Comparison of ENCODE assay signal across 10 cellular contexts in the genomic region with DNA sequence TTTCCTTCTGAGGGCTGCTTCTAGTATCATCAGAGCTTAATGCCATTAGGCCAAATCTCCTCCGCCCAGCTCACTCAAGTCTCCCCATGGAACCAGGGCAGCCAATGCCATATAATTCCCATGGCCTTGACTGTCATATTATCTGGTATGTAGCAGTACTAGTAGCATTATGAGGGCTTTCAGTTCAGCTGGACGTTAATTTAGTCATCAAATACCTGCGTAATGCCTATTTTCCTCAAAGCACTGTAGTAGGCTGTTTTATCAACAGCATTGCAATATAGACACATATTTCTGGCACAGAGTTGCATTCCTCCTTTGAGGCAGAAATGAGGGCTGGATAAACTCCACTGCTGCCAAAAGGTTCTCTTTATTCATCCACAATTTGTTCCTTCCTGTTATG. TPM values are rescaled to one million over a fixed set of nuclear protein-coding genes. Genes with fewer than 3 reads are reported as not detected.
DNase-seq lines count a peak whose midpoint lies in the region; ATAC-seq, FAIRE-seq and TF ChIP-seq lines count a peak whose summit lies in the region.
"Had no signal": no experiment of that assay in that cellular context is flagged by ENCODE, and none has a peak within 500 bp of the region (broad histone marks: within the 10 kb centered on the region; RNA-seq: fewer than 3 reads in every experiment).

No MANE protein-coding gene starts in this region.

- peak overlapping the region; percentile 87 for H3K27ac Mint-ChIP-seq in activated naive CD4-positive, alpha-beta T cell treated with anti-CD3 and anti-CD28 coated beads for 36 hours

- H3K79me2 ChIP-seq in GM12878 (ENCODE audit: control insufficient read depth, insufficient read depth, low read length): peaks cover 62% of the 10 kb centered on the region

- H3K27me3 ChIP-seq in GM12878 (replicated peaks in 1 of 2; ENCODE audit: control insufficient read depth in 2 of 2, insufficient read depth in 2 of 2, low read length in 1 of 2) (no peaks in the 10 kb centered on the region), lung (ENCODE audit: control insufficient read depth, insufficient read depth) (no peaks in the 10 kb centered on the region), upper lobe of right lung (no peaks in the 10 kb centered on the region)
- H3K27me3 ChIP-seq: SJCRH30 had no signal

- no peaks in the 10 kb centered on the region for H3K27me3 Mint-ChIP-seq in activated naive CD4-positive, alpha-beta T cell treated with anti-CD3 and anti-CD28 coated beads for 36 hours (ENCODE audit: low read depth)

- TF ChIP-seq EP300 in GM12878 (IDR thresholded peaks at IDR 0.05; ENCODE audit: borderline replicate concordance in 1 of 2, control insufficient read depth in 1 of 2, low read depth in 2 of 2, low read length in 2 of 2): no peak

- peak overlapping the region; percentile 86 for H3K4me3 ChIP-seq in GM12878
- peak overlapping the region; percentile 7 for H3K4me3 ChIP-seq in lung
- H3K4me3 ChIP-seq in upper lobe of right lung: peak overlapping the region; percentile 79

- RAD21 ChIA-PET in GM12878 (lab: Charles Lee; ENCODE audit: unreplicated experiment): interaction anchor here (1.7 to 2.5 kb wide), 2 partner anchors 21 to 86 kb away, joined by 6 to 12 read pairs; no protein-coding TSS in a partner anchor

- TSS peak; percentile 57 for BruUV-seq in GM12878 (replicated peaks; lab: Mats Ljungman, UMichigan)

- intact Hi-C loops in activated naive CD4-positive, alpha-beta T cell treated with anti-CD3 and anti-CD28 coated beads for 36 hours (cut with micrococcal nuclease): loop anchor here (5.0 kb wide), 3 partner anchors 312 to 727 kb away; a partner anchor contains a TSS
- intact Hi-C loops in GM12878 (cut with micrococcal nuclease; ENCODE audit: unreplicated experiment): loop anchor here (5.0 kb wide), 1 partner anchor 238 kb away; no protein-coding TSS in a partner anchor
- intact Hi-C loops in upper lobe of right lung (cut with DNase I): no loop called here

- H2AFZ ChIP-seq in GM12878 (ENCODE audit: control insufficient read depth, low read depth, low read length): no peak overlapping the region

- H4K20me1 ChIP-seq in GM12878 (ENCODE audit: control insufficient read depth, insufficient read depth): no peaks in the 10 kb centered on the region

- H3K36me3 ChIP-seq in GM12878 (ENCODE audit: control insufficient read depth in 2 of 2, insufficient read depth in 2 of 2, low read length in 1 of 2) (peaks cover 0 to 9% of the 10 kb centered on the region in 2 experiments; a peak in 2 of 4 replicates), lung (ENCODE audit: control insufficient read depth in 2 of 2, insufficient read depth in 2 of 2, low read length in 2 of 2) (peaks cover 2 to 3% of the 10 kb centered on the region in 2 donors), upper lobe of right lung (no peaks in the 10 kb centered on the region)

- H3K4me3 Mint-ChIP-seq in activated naive CD4-positive, alpha-beta T cell treated with anti-CD3 and anti-CD28 coated beads for 36 hours: peak overlapping the region; percentile 87

- SMC1A ChIA-PET in GM12878 (lab: Charles Lee; ENCODE audit: uncharacterized antibody, unreplicated experiment): interaction anchor here (1.4 to 3.5 kb wide), 3 partner anchors 16 to 23 kb away, joined by 3 to 14 read pairs (median 4); no protein-coding TSS in a partner anchor

- no peak for TF ChIP-seq POLR2A in GM12878 (IDR thresholded peaks at IDR 0.05; ENCODE audit: low read depth, low read length)

- POLR2A ChIA-PET in GM12878 (lab: Charles Lee): interaction anchor here (0.7 to 1.3 kb wide), 5 partner anchors 11 to 76 kb away, joined by 3 to 7 read pairs (median 3); no protein-coding TSS in a partner anchor

- H3K9me3 ChIP-seq in GM12878 (replicated peaks; ENCODE audit: control insufficient read depth, insufficient read depth, low read length) (peaks cover 4% of the 10 kb centered on the region; the same call in 2 of the 3 replicates), lung (ENCODE audit: control insufficient read depth in 2 of 2, insufficient read depth in 1 of 2, low read length in 1 of 2) (no peaks in the 10 kb centered on the region), upper lobe of right lung (no peaks in the 10 kb centered on the region)
- H3K9me3 ChIP-seq: SJCRH30 had no signal

- H3K27ac ChIP-seq in GM12878 (ENCODE audit: control insufficient read depth, insufficient read depth) (peak overlapping the region; percentile 95; the same call in 1 of the 2 replicates), lung (ENCODE audit: low read depth in 1 of 2, low read length in 1 of 2) (peak overlapping the region; percentile 79 to 96), upper lobe of right lung (peak overlapping the region; percentile 94)
- H3K27ac ChIP-seq: SJCRH30 had no signal

- H3K9ac ChIP-seq in GM12878 (ENCODE audit: control insufficient read depth, insufficient read depth, low read length): peak overlapping the region; percentile 88

- FAIRE-seq in GM12878 (lab: Jason Lieb, UNC): no peak

- H3K4me1 ChIP-seq in GM12878 (ENCODE audit: control insufficient read depth, insufficient read depth, low read length) (peaks cover 7% of the 10 kb centered on the region), lung (ENCODE audit: control insufficient read depth in 2 of 2, insufficient read depth in 2 of 2, low read length in 2 of 2) (peaks cover 3 to 15% of the 10 kb centered on the region in 2 donors), upper lobe of right lung (peaks cover 42% of the 10 kb centered on the region)

- H3K4me1 Mint-ChIP-seq in activated naive CD4-positive, alpha-beta T cell treated with anti-CD3 and anti-CD28 coated beads for 36 hours (ENCODE audit: low read depth): peaks cover 48% of the 10 kb centered on the region

- no peak for TF ChIP-seq CTCF in GM12878 (IDR thresholded peaks at IDR 0.05 in 2 of 3, conservative IDR thresholded peaks at IDR 0.05 in 1 of 3; ENCODE audit: control insufficient read depth in 2 of 3, extremely low read depth in 1 of 3, insufficient read depth in 1 of 3, low read depth in 3 of 3, low read length in 3 of 3)
- TF ChIP-seq CTCF in lung (IDR thresholded peaks at IDR 0.05; ENCODE audit: control extremely low read depth, extremely low read depth): no peak
- TF ChIP-seq CTCF in upper lobe of right lung (IDR thresholded peaks at IDR 0.05): no peak

- no peak for DNase-seq in activated naive CD4-positive, alpha-beta T cell treated with anti-CD3 and anti-CD28 coated beads for 36 hours
- no peak for DNase-seq in activated naive CD4-positive, alpha-beta T cell (lab: John Stamatoyannopoulos, UW)
- DNase-seq in GM12878 (ENCODE audit: low read depth, low spot score) (no peak), lung (ENCODE audit: low spot score) (no peak), upper lobe of right lung (no peak), NCI-H510A (lab: John Stamatoyannopoulos, UW) (no peak)
- DNase-seq: GDM1 had no signal

- ATAC-seq in GM12878: no peak
- no peak for ATAC-seq in lung (ENCODE audit: insufficient read depth, low FRiP score)
- ATAC-seq in upper lobe of right lung: no peak
- ATAC-seq in HG02571 (IDR thresholded peaks at IDR 0.05; ENCODE audit: unreplicated experiment): no peak
- no peak for ATAC-seq in HG03039 (IDR thresholded peaks at IDR 0.05; ENCODE audit: unreplicated experiment)

- in situ Hi-C loops in GM12878 (cut with MboI): no loop called here

- TF ChIP-seq RAD21 in GM12878 (IDR thresholded peaks at IDR 0.05; ENCODE audit: insufficient read depth, low read depth, low read length): no peak

- WGBS in GM12878 (ENCODE audit: insufficient coverage, insufficient replicate concordance, low lambda C conversion rate, missing lambda C conversion rate): 57% methylated on average over 3 of the region's 3 CpGs
- WGBS in lung, 2 donors: 50 to 74% methylated on average over 3 of the region's 3 CpGs

- CTCF ChIA-PET in activated naive CD4-positive, alpha-beta T cell treated with anti-CD3 and anti-CD28 coated beads for 36 hours (lab: Charles Lee): no interaction called here
- CTCF ChIA-PET in GM12878 (lab: Yijun Ruan, JAX): interaction anchor here (0.8 to 1.2 kb wide), 2 partner anchors 17 to 102 kb away, joined by 3 read pairs; no protein-coding TSS in a partner anchor

- peak overlapping the region; percentile 71 for H3K4me2 ChIP-seq in GM12878 (ENCODE audit: control insufficient read depth, insufficient read depth)

- peaks cover 18% of the 10 kb centered on the region for H3K36me3 Mint-ChIP-seq in activated naive CD4-positive, alpha-beta T cell treated with anti-CD3 and anti-CD28 coated beads for 36 hours (ENCODE audit: low read depth)

- H3K9me3 Mint-ChIP-seq in activated naive CD4-positive, alpha-beta T cell treated with anti-CD3 and anti-CD28 coated beads for 36 hours: peaks cover 6% of the 10 kb centered on the region

RNA-seq across cellular contexts. Expression of a gene that starts 1.7 kb away (rescaled TPM):
- total RNA-seq in activated naive CD4-positive, alpha-beta T cell treated with anti-CD3 and anti-CD28 coated beads for 36 hours: 10 to 100 TPM; 30.5 to 32.8 TPM
- 48.5 and 51.1 TPM in 2 replicates for total RNA-seq in GM12878 (2013; cell fraction: nucleolus; rRNA removed)
- total RNA-seq in GM12878 (2014; rRNA removed) (66.0 and 83.5 TPM in 2 replicates), GM12878 (2014; rRNA removed; fragmentation: Illumina TruSeq; extraction: Trizol) (73.5 and 77.0 TPM in 2 replicates), GM12878 (2021) (51.6 and 52.7 TPM in 2 replicates), lung (10 to 100 TPM; 40.5 to 56.7 TPM), upper lobe of right lung (37.6 TPM)
- polyA plus RNA-seq in GM12878 (2011; ENCODE audit: low read depth): 33.3 TPM
- polyA plus RNA-seq in GM12878 (2011; rRNA removed) (68.6 and 82.3 TPM in 2 replicates), GM12878 (2014; fragmentation: Illumina TruSeq; extraction: Trizol) (61.7 and 70.5 TPM in 2 replicates), GM12878 (2014; fragmentation: Nextera tagmentation; extraction: Ambion mirVana) (10 to 100 TPM; 18.1 to 20.1 TPM), GM12878 (2014; rRNA removed) (40.4 and 48.2 TPM in 2 replicates), GM12878 (2016; fragmentation: Nextera tagmentation; extraction: Ambion mirVana) (10 to 100 TPM; 44.3 to 49.5 TPM), lung (10 to 100 TPM; 11.5 to 31.6 TPM)
- 36.0 and 40.0 TPM in 2 replicates for polyA plus RNA-seq in GM12878 (2011; cell fraction: cytosol; rRNA removed)
- polyA plus RNA-seq in GM12878 (2011; cell fraction: nucleus; rRNA removed): 11.6 and 13.6 TPM in 2 replicates
- 36.2 and 37.7 TPM in 2 replicates for polyA plus RNA-seq in GM12878 (2012)
- 69.0 and 78.3 TPM in 2 replicates for polyA minus RNA-seq in GM12878 (2011; rRNA and poly(A)+ RNA removed)
- polyA minus RNA-seq in GM12878 (2011; cell fraction: cytosol; rRNA and poly(A)+ RNA removed): 25.9 and 27.6 TPM in 2 replicates
- polyA minus RNA-seq in GM12878 (2011; cell fraction: nucleus; rRNA and poly(A)+ RNA removed): 13.5 and 24.4 TPM in 2 replicates

RNA-seq across cellular contexts. Expression of a gene that starts 1.8 kb away (rescaled TPM):
- under 1 TPM; 0.15 to 0.29 TPM for total RNA-seq in activated naive CD4-positive, alpha-beta T cell treated with anti-CD3 and anti-CD28 coated beads for 36 hours
- not detected in 2 replicates for total RNA-seq in GM12878 (2013; cell fraction: nucleolus; rRNA removed)
- total RNA-seq in GM12878 (2014; rRNA removed) (0.27 and 0.45 TPM in 2 replicates), GM12878 (2014; rRNA removed; fragmentation: Illumina TruSeq; extraction: Trizol) (0.23 and 0.27 TPM in 2 replicates), GM12878 (2021) (0.21 and 0.38 TPM in 2 replicates), lung (under 1 TPM in 1 of 2 donors, not detected in 1; 0.12 TPM), upper lobe of right lung (not detected)
- 0.72 TPM for polyA plus RNA-seq in GM12878 (2011; ENCODE audit: low read depth)
- polyA plus RNA-seq in GM12878 (2011; rRNA removed) (0.24 and 0.31 TPM in 2 replicates), GM12878 (2014; fragmentation: Illumina TruSeq; extraction: Trizol) (1.3 and 2.1 TPM in 2 replicates), GM12878 (2014; fragmentation: Nextera tagmentation; extraction: Ambion mirVana) (under 1 TPM; 0.52 to 0.60 TPM), GM12878 (2014; rRNA removed) (0.39 and 0.49 TPM in 2 replicates), GM12878 (2016; fragmentation: Nextera tagmentation; extraction: Ambion mirVana) (1 to 10 TPM; 2.5 to 2.9 TPM), lung (under 1 TPM in 1 of 2 donors, not detected in 1; 0.06 TPM)
- polyA plus RNA-seq in GM12878 (2011; cell fraction: cytosol; rRNA removed): 0.30 and 0.33 TPM in 2 replicates
- 0.07 and 0.18 TPM in 2 replicates for polyA plus RNA-seq in GM12878 (2011; cell fraction: nucleus; rRNA removed)
- polyA plus RNA-seq in GM12878 (2012): 0.57 and 1.0 TPM in 2 replicates
- polyA minus RNA-seq in GM12878 (2011; rRNA and poly(A)+ RNA removed): 0.67 and 1.1 TPM in 2 replicates
- polyA minus RNA-seq in GM12878 (2011; cell fraction: cytosol; rRNA and poly(A)+ RNA removed): not detected in 2 replicates
- polyA minus RNA-seq in GM12878 (2011; cell fraction: nucleus; rRNA and poly(A)+ RNA removed): 0.48 and 0.57 TPM in 2 replicates
- total RNA-seq: SJCRH30 had no signal

RNA-seq across cellular contexts. Expression of a gene that starts 57.0 kb away (rescaled TPM):
- under 1 TPM; 0.67 to 0.99 TPM for total RNA-seq in activated naive CD4-positive, alpha-beta T cell treated with anti-CD3 and anti-CD28 coated beads for 36 hours
- 0.25 TPM in 1 of 2 replicates, not detected in the other for total RNA-seq in GM12878 (2013; cell fraction: nucleolus; rRNA removed)
- total RNA-seq in GM12878 (2014; rRNA removed): 1.8 and 2.6 TPM in 2 replicates
- 1.1 and 1.3 TPM in 2 replicates for total RNA-seq in GM12878 (2014; rRNA removed; fragmentation: Illumina TruSeq; extraction: Trizol)
- total RNA-seq in GM12878 (2021): 1.6 and 1.9 TPM in 2 replicates
- 2.2 TPM for polyA plus RNA-seq in GM12878 (2011; ENCODE audit: low read depth)
- 0.04 TPM in 1 of 2 replicates, not detected in the other for polyA plus RNA-seq in GM12878 (2011; rRNA removed)
- polyA plus RNA-seq in GM12878 (2011; cell fraction: cytosol; rRNA removed): 0.06 and 0.07 TPM in 2 replicates
- not detected in 2 replicates for polyA plus RNA-seq in GM12878 (2011; cell fraction: nucleus; rRNA removed)
- 4.4 and 5.6 TPM in 2 replicates for polyA plus RNA-seq in GM12878 (2012)
- polyA plus RNA-seq in GM12878 (2014; fragmentation: Illumina TruSeq; extraction: Trizol): 1.3 TPM in 2 replicates
- polyA plus RNA-seq in GM12878 (2014; fragmentation: Nextera tagmentation; extraction: Ambion mirVana): under 1 TPM; 0.23 to 0.27 TPM
- polyA plus RNA-seq in GM12878 (2014; rRNA removed): 1.8 and 2.1 TPM in 2 replicates
- polyA plus RNA-seq in GM12878 (2016; fragmentation: Nextera tagmentation; extraction: Ambion mirVana): 1 to 10 TPM; 1.2 to 1.5 TPM
- polyA minus RNA-seq in GM12878 (2011; rRNA and poly(A)+ RNA removed): 0.26 TPM in 1 of 2 replicates, not detected in the other
- polyA minus RNA-seq in GM12878 (2011; cell fraction: cytosol; rRNA and poly(A)+ RNA removed): not detected in 2 replicates
- 0.12 TPM in 1 of 2 replicates, not detected in the other for polyA minus RNA-seq in GM12878 (2011; cell fraction: nucleus; rRNA and poly(A)+ RNA removed)
- 1 to 10 TPM; 1.4 to 3.5 TPM for total RNA-seq in lung
- polyA plus RNA-seq in lung: 1 to 10 TPM; 3.7 to 6.6 TPM
- 6.3 TPM for total RNA-seq in upper lobe of right lung
- total RNA-seq: SJCRH30 had no signal

Comparison
In these comparisons a context has a peak if more than half of its experiments do, and no peak if none do; other contexts are left out.
1. H3K4me3 ChIP-seq: peak in every context shown above with its lines; median percentile 86 in GM12878; 79 in upper lobe of right lung; 7 in lung.